Comparison of ENCODE assay signal across 8 cellular contexts in genomic region chr2:73939419-73939818, GRCh38. TPM values are rescaled to one million over a fixed set of nuclear protein-coding genes. Genes with fewer than 3 reads are reported as not detected.
DNase-seq lines count a peak whose midpoint lies in the region; ATAC-seq and TF ChIP-seq lines count a peak whose summit lies in the region.

No MANE protein-coding gene starts in this region.

- H3K27ac ChIP-seq in suprapubic skin (peak overlapping the region; percentile 72), OCI-LY7 (ENCODE audit: low read depth, low read length, poor library complexity, severe bottlenecking) (no peak overlapping the region)

- ATAC-seq in Right ventricle myocardium superior (ENCODE audit: poor library complexity) (peak; percentile 87), HG03571 (IDR thresholded peaks at IDR 0.05; ENCODE audit: unreplicated experiment) (no peak), HG03139 (IDR thresholded peaks at IDR 0.05; ENCODE audit: unreplicated experiment) (no peak)

- POLR2A ChIA-PET in OCI-LY7 (lab: Charles Lee), result interaction anchor here (0.6 to 2.3 kb wide), 3 partner anchors 10 to 111 kb away, joined by 4 to 8 read pairs (median 4); partner anchors contain the start of gene STAMBP

- H3K4me1 ChIP-seq in suprapubic skin, result peaks cover 43% of the 10 kb centered on the region
- no peaks in the 10 kb centered on the region for H3K4me1 ChIP-seq in OCI-LY7 (ENCODE audit: insufficient read depth, low read length, poor library complexity, severe bottlenecking)

- TF ChIP-seq POLR2A in suprapubic skin (IDR thresholded peaks at IDR 0.05), result no peak

- H3K9me2 ChIP-seq in OCI-LY7 (ENCODE audit: insufficient read depth, low read length), result no peaks in the 10 kb centered on the region

- DNase-seq in Right ventricle myocardium superior, result no peak
- no peak for DNase-seq in cardiac septum (ENCODE audit: low spot score)
- DNase-seq in activated CD8-positive, alpha-beta memory T cell treated with anti-CD3 and anti-CD28 coated beads, Interleukin-2, amount 50 U/mL, for 4 hours, result peak; percentile 32
- peak; percentile 44 for DNase-seq in glomerular visceral epithelial cell (ENCODE audit: extremely low spot score)
- no peak for DNase-seq in suprapubic skin (ENCODE audit: low spot score in 2 of 2)
- no peak for DNase-seq in OCI-LY7 (ENCODE audit: low spot score)

- H2AFZ ChIP-seq in OCI-LY7 (ENCODE audit: low read length), result no peak overlapping the region

- H3K9me3 ChIP-seq in suprapubic skin, result no peaks in the 10 kb centered on the region
- no peaks in the 10 kb centered on the region for H3K9me3 ChIP-seq in OCI-LY7 (ENCODE audit: low read length)

- no TSS peak for BruUV-seq in OCI-LY7 (replicated peaks; lab: Mats Ljungman, UMichigan)

- no peak for TF ChIP-seq EP300 in suprapubic skin (IDR thresholded peaks at IDR 0.05)

- 0 out of 2 replicates have a peak, but pooled peaks cover 3% of the 10 kb centered on the region for H4K20me1 ChIP-seq in OCI-LY7 (ENCODE audit: insufficient read depth, low read length)

- H3K36me3 ChIP-seq in suprapubic skin (peaks cover 6% of the 10 kb centered on the region), OCI-LY7 (ENCODE audit: insufficient read depth, low read length) (peaks cover 91% of the 10 kb centered on the region)

- H3K27me3 ChIP-seq in suprapubic skin, result no peaks in the 10 kb centered on the region

- peaks cover 80% of the 10 kb centered on the region for H3K79me2 ChIP-seq in OCI-LY7 (ENCODE audit: insufficient read depth, low read depth, low read length)

- no peak overlapping the region for H3K4me2 ChIP-seq in OCI-LY7 (ENCODE audit: low read length)

- TF ChIP-seq CTCF in suprapubic skin (IDR thresholded peaks at IDR 0.05) (no peak), OCI-LY7 (conservative IDR thresholded peaks at IDR 0.05; ENCODE audit: low read length) (no peak)

- intact Hi-C loops in Right ventricle myocardium superior (cut with DNase I), result no loop called here
- intact Hi-C loops in cardiac septum (cut with DNase I), result no loop called here
- intact Hi-C loops in OCI-LY7 (cut with micrococcal nuclease; ENCODE audit: unreplicated experiment), result no loop called here

- WGBS in suprapubic skin, result 73% methylated on average over 2 of the region's 2 CpGs

- H3K4me3 ChIP-seq in suprapubic skin (no peak overlapping the region), OCI-LY7 (ENCODE audit: low read depth, low read length, poor library complexity, severe bottlenecking) (no peak overlapping the region)

- CTCF ChIA-PET in OCI-LY7 (lab: Charles Lee; ENCODE audit: unreplicated experiment), result no interaction called here

RNA-seq across cellular contexts. Expression of gene DGUOK, which starts 12.7 kb away (rescaled TPM):
- 17.7 TPM for total RNA-seq in Right ventricle myocardium superior
- total RNA-seq in cardiac septum, result 23.7 TPM
- 10 to 100 TPM; 26.2 to 74.9 (median 48.1) TPM for total RNA-seq in suprapubic skin
- 57.1 and 73.4 TPM in 2 replicates for total RNA-seq in OCI-LY7 (2014; rRNA removed; shearing (Covaris generic))
- total RNA-seq in OCI-LY7 (2022), result 91.8 and 95.8 TPM in 2 replicates

RNA-seq across cellular contexts. Expression of gene TET3, which starts 45.3 kb away (rescaled TPM):
- total RNA-seq in Right ventricle myocardium superior (2.0 TPM), cardiac septum (3.7 TPM), suprapubic skin (10 to 100 TPM; 53.6 to 75.3 (median 58.4) TPM), OCI-LY7 (2022) (24.8 and 25.2 TPM in 2 replicates)
- 11.9 and 14.7 TPM in 2 replicates for total RNA-seq in OCI-LY7 (2014; rRNA removed; shearing (Covaris generic))

RNA-seq across cellular contexts. Expression of gene ACTG2, which starts 46.6 kb away (rescaled TPM):
- total RNA-seq in Right ventricle myocardium superior (1.7 TPM), cardiac septum (3.9 TPM), suprapubic skin (10 to 100 TPM in 3 of 4 donors, 1 to 10 TPM in 1; 9.4 to 43.5 (median 20.7) TPM), OCI-LY7 (2022) (not detected in 2 replicates)
- not detected in 2 replicates for total RNA-seq in OCI-LY7 (2014; rRNA removed; shearing (Covaris generic))

Comparison
In these comparisons a context has a peak if more than half of its experiments do, and no peak if none do; other contexts are left out.
1. DNase-seq: peak in activated CD8-positive, alpha-beta memory T cell treated with anti-CD3 and anti-CD28 coated beads, Interleukin-2, amount 50 U/mL, for 4 hours (single experiment) and glomerular visceral epithelial cell (single experiment); none in Right ventricle myocardium superior (single experiment), cardiac septum (single experiment), suprapubic skin (0 of 2) and OCI-LY7 (single experiment).